8 cellular contexts compared by ENCODE assay signal in the genomic region with DNA sequence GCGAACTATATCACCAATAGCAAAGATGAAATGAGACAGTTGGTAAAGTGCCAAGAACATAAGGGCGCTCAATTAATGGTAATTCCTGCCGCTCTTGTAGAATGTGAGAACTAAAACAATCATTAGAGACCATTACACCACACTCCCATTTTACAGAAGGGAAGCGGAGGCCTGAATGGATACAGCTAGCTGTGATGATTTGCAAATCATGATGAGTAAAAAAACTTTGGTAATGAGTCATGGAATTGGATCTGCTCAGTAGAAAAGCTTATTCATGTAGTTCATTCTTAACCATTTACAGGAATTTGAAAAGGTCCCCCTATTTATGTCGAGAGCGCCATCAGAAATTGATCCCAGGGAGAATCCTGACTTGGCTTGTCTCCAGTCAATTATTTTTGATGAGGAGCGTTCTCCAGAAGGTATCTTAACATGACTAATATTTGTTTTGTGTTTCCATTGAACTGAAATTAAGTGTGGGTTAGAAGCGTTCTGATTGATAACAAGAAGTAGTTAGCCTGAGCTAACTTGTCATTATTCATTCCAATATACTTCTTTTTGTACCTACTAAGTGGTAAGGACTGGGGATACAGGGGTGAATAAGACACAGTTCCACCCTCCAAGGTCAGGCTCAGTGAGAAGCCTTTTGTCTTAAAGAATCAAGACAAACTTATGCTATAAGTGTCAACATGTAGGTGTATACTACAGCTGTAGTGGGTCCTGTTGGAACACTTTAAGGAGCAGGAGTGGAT. TPM values are rescaled to one million over a fixed set of nuclear protein-coding genes. Genes with fewer than 3 reads are reported as not detected.
A peak's percentile ranks its signal among the peaks of the same experiment; 100 is the strongest.
DNase-seq lines count a peak whose midpoint lies in the region; ATAC-seq and TF ChIP-seq lines count a peak whose summit lies in the region.

No MANE protein-coding gene starts in this region.

- H3K36me3 ChIP-seq in HEK293 (ENCODE audit: control insufficient read depth in 2 of 2, insufficient read depth in 1 of 2, low read length in 2 of 2), result peaks cover 17 to 42% of the 10 kb centered on the region in 2 experiments

- peak; percentile 1 for ATAC-seq in stimulated activated naive CD8-positive, alpha-beta T cell treated with anti-CD3 and anti-CD28 coated beads, Interleukin-15, amount 100 ng/mL, for 72 hours
- ATAC-seq in HG03139 (IDR thresholded peaks at IDR 0.05; ENCODE audit: unreplicated experiment), result no peak

- H3K4me1 ChIP-seq in HEK293 (ENCODE audit: control insufficient read depth, insufficient read depth, low read length), result 0 out of 2 replicates have a peak, but pooled peaks cover 2% of the 10 kb centered on the region

- DNase-seq in AG10803 (ENCODE audit: low read depth), result peak; percentile 57
- DNase-seq in stimulated activated naive CD8-positive, alpha-beta T cell treated with anti-CD3 and anti-CD28 coated beads, Interleukin-15, amount 100 ng/mL, for 72 hours, result no peak
- no peak for DNase-seq in activated gamma-delta T cell treated with Interleukin-2 at 50 U/mL for 16 hours
- DNase-seq in SK-N-DZ (ENCODE audit: low spot score), result no peak

- POLR2A ChIA-PET in HEK293 (lab: Yijun Ruan, JAX), result interaction anchor here (1.5 kb wide), 1 partner anchor 771 kb away, joined by 5 read pairs; a partner anchor contains a TSS

- H3K4me1 Mint-ChIP-seq in activated naive CD4-positive, alpha-beta T cell treated with anti-CD3 and anti-CD28 coated beads, Interleukin-2, amount 50 U/mL, for 24 hours, result peaks cover 35% of the 10 kb centered on the region
- H3K4me1 Mint-ChIP-seq in stimulated activated naive CD8-positive, alpha-beta T cell treated with anti-CD3 and anti-CD28 coated beads, Interleukin-15, amount 100 ng/mL, for 72 hours, result peaks cover 37% of the 10 kb centered on the region

- TF ChIP-seq CTCF in AG10803 (conservative IDR thresholded peaks at IDR 0.05; ENCODE audit: low read length) (no peak), HEK293 (tag by site-specific recombination; IDR thresholded peaks at IDR 0.05) (no peak)

- peak overlapping the region; percentile 96 for H3K27ac Mint-ChIP-seq in activated naive CD4-positive, alpha-beta T cell treated with anti-CD3 and anti-CD28 coated beads, Interleukin-2, amount 50 U/mL, for 24 hours
- H3K27ac Mint-ChIP-seq in stimulated activated naive CD8-positive, alpha-beta T cell treated with anti-CD3 and anti-CD28 coated beads, Interleukin-15, amount 100 ng/mL, for 72 hours, result peak overlapping the region; percentile 94 to 98

- H3K9me3 ChIP-seq in HEK293 (ENCODE audit: control insufficient read depth, insufficient read depth, low read depth, low read length), result no peaks in the 10 kb centered on the region
- no peaks in the 10 kb centered on the region for H3K9me3 ChIP-seq in iPS-18c (ENCODE audit: control insufficient read depth, insufficient read depth, low read length)

- H3K9me3 Mint-ChIP-seq in activated naive CD4-positive, alpha-beta T cell treated with anti-CD3 and anti-CD28 coated beads, Interleukin-2, amount 50 U/mL, for 24 hours, result no peaks in the 10 kb centered on the region
- no peaks in the 10 kb centered on the region for H3K9me3 Mint-ChIP-seq in stimulated activated naive CD8-positive, alpha-beta T cell treated with anti-CD3 and anti-CD28 coated beads, Interleukin-15, amount 100 ng/mL, for 72 hours

- CTCF ChIA-PET in HEK293 (lab: Yijun Ruan, JAX), result interaction anchor here (0.5 kb wide), 1 partner anchor 19 kb away, joined by 3 read pairs; no protein-coding TSS in a partner anchor

- peak overlapping the region; percentile 95 for H3K4me3 ChIP-seq in AG10803 (ENCODE audit: low read length)
- H3K4me3 ChIP-seq in HEK293 (ENCODE audit: low read depth, low read length), result peak overlapping the region; percentile 86
- H3K4me3 ChIP-seq in iPS-18c (ENCODE audit: insufficient read depth, low read depth, low read length), result peak overlapping the region; percentile 93

- H3K36me3 Mint-ChIP-seq in activated naive CD4-positive, alpha-beta T cell treated with anti-CD3 and anti-CD28 coated beads, Interleukin-2, amount 50 U/mL, for 24 hours, result peaks cover 15% of the 10 kb centered on the region

- no peaks in the 10 kb centered on the region for H3K27me3 Mint-ChIP-seq in activated naive CD4-positive, alpha-beta T cell treated with anti-CD3 and anti-CD28 coated beads, Interleukin-2, amount 50 U/mL, for 24 hours
- H3K27me3 Mint-ChIP-seq in stimulated activated naive CD8-positive, alpha-beta T cell treated with anti-CD3 and anti-CD28 coated beads, Interleukin-15, amount 100 ng/mL, for 72 hours, result no peaks in the 10 kb centered on the region

- H3K4me3 Mint-ChIP-seq in activated naive CD4-positive, alpha-beta T cell treated with anti-CD3 and anti-CD28 coated beads, Interleukin-2, amount 50 U/mL, for 24 hours, result peak overlapping the region; percentile 98
- peak overlapping the region; percentile 87 to 92 for H3K4me3 Mint-ChIP-seq in stimulated activated naive CD8-positive, alpha-beta T cell treated with anti-CD3 and anti-CD28 coated beads, Interleukin-15, amount 100 ng/mL, for 72 hours

- no peak overlapping the region; the same call in 1 of the 2 replicates for H3K27ac ChIP-seq in HEK293 (ENCODE audit: extremely low read depth, low read depth, low read length)

TF ChIP-seq in HEK293, 187 proteins besides CTCF, POLR2A, EP300 and RAD21:
- 0 out of 2 replicates have a peak, but pooled peaks have one; percentile 9 for TF ChIP-seq ZBTB17 (tag by site-specific recombination; IDR thresholded peaks at IDR 0.05)
- no peak for TF ChIP-seq ZFP69B (tag by site-specific recombination; IDR thresholded peaks at IDR 0.05)
- TF ChIP-seq, protein P1, sequence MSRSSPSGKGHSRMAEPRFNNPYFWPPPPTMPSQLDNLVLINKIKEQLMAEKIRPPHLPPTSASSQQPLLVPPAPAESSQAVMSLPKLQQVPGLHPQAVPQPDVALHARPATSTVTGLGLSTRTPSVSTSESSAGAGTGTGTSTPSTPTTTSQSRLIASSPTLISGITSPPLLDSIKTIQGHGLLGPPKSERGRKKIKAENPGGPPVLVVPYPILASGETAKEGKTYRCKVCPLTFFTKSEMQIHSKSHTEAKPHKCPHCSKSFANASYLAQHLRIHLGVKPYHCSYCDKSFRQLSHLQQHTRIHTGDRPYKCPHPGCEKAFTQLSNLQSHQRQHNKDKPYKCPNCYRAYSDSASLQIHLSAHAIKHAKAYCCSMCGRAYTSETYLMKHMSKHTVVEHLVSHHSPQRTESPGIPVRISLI (tag by site-specific recombination; IDR thresholded peaks at IDR 0.05), result peak; percentile 17; the same call in 1 of the 2 replicates
- 0 out of 2 replicates have a peak, but pooled peaks have one; percentile 10 for TF ChIP-seq ZNF660 (tag by site-specific recombination; IDR thresholded peaks at IDR 0.05)
- peak; percentile 21; the same call in 1 of the 2 replicates for TF ChIP-seq ZNF335 (tag by site-specific recombination; conservative IDR thresholded peaks at IDR 0.05)

RNA-seq across cellular contexts. Expression of a gene that starts 0.8 kb away (rescaled TPM):
- polyA plus RNA-seq in SK-N-DZ (2014; cell fraction: cytosol; rRNA removed), result 20.1 and 23.0 TPM in 2 replicates
- 15.2 and 17.1 TPM in 2 replicates for polyA plus RNA-seq in SK-N-DZ (2014; cell fraction: nucleus; rRNA removed)

RNA-seq across cellular contexts. Expression of a gene that starts 47.9 kb away (rescaled TPM):
- 5.8 and 7.8 TPM in 2 replicates for polyA plus RNA-seq in SK-N-DZ (2014; cell fraction: cytosol; rRNA removed)
- 1.7 and 1.8 TPM in 2 replicates for polyA plus RNA-seq in SK-N-DZ (2014; cell fraction: nucleus; rRNA removed)
